In genomic region chr16:85519540-85520231, GRCh38 we compare ENCODE assay signal across 13 cellular contexts.
"Had no signal": no experiment of that assay in that cellular context is flagged by ENCODE, and none has a peak within 500 bp of the region (broad histone marks: within the 10 kb centered on the region; RNA-seq: fewer than 3 reads in every experiment).

No MANE protein-coding gene starts in this region.

- H3K36me3 Mint-ChIP-seq: activated naive CD8-positive, alpha-beta T cell treated with anti-CD3 and anti-CD28 coated beads, Interleukin-2, amount 10 ng/mL, durations not matched to agents 7 days and 5 days; naive thymus-derived CD8-positive, alpha-beta T cell had no signal

- H3K27me3 ChIP-seq: breast epithelium, esophagus squamous epithelium, sigmoid colon, thyroid gland had no signal

- DNase-seq: activated CD4-positive, alpha-beta T cell treated with anti-CD3 and anti-CD28 coated beads for 1 hour; activated CD8-positive, alpha-beta memory T cell treated with anti-CD3 and anti-CD28 coated beads for 24 hours; activated gamma-delta T cell; activated naive CD8-positive, alpha-beta T cell treated with anti-CD3 and anti-CD28 coated beads, Interleukin-2, amount 10 ng/mL, durations not matched to agents 7 days and 5 days; aorta; esophagus squamous epithelium; foreskin fibroblast; left colon; SIG-M5; sigmoid colon; thyroid gland had no signal

- H3K4me3 ChIP-seq: breast epithelium, esophagus squamous epithelium, sigmoid colon, thyroid gland had no signal

- H3K27ac ChIP-seq: sigmoid colon had no signal

- H3K4me3 Mint-ChIP-seq: activated naive CD8-positive, alpha-beta T cell treated with anti-CD3 and anti-CD28 coated beads, Interleukin-2, amount 10 ng/mL, durations not matched to agents 7 days and 5 days had no signal

- H3K36me3 ChIP-seq: breast epithelium, esophagus squamous epithelium, sigmoid colon, thyroid gland had no signal

- ATAC-seq: left colon; naive thymus-derived CD8-positive, alpha-beta T cell had no signal

- H3K27ac Mint-ChIP-seq: activated naive CD8-positive, alpha-beta T cell treated with anti-CD3 and anti-CD28 coated beads, Interleukin-2, amount 10 ng/mL, durations not matched to agents 7 days and 5 days had no signal

- H3K27me3 Mint-ChIP-seq: activated naive CD8-positive, alpha-beta T cell treated with anti-CD3 and anti-CD28 coated beads, Interleukin-2, amount 10 ng/mL, durations not matched to agents 7 days and 5 days had no signal

- H3K9me3 ChIP-seq: breast epithelium, esophagus squamous epithelium, sigmoid colon, thyroid gland had no signal
